In genomic region chr16:369275-369865, GRCh38 we compare ENCODE assay signal across 9 cellular contexts. TPM values are rescaled to one million over a fixed set of nuclear protein-coding genes. Genes with fewer than 3 reads are reported as not detected.
DNase-seq lines count a peak whose midpoint lies in the region; ATAC-seq, FAIRE-seq and TF ChIP-seq lines count a peak whose summit lies in the region.
"Had no signal": no experiment of that assay in that cellular context is flagged by ENCODE, and none has a peak within 500 bp of the region (broad histone marks: within the 10 kb centered on the region; RNA-seq: fewer than 3 reads in every experiment).

No MANE protein-coding gene starts in this region.

- H3K27me3 ChIP-seq in HAP-1 (ENCODE audit: low read depth) (no peaks in the 10 kb centered on the region), GM12878 (replicated peaks in 1 of 2; ENCODE audit: control insufficient read depth in 2 of 2, insufficient read depth in 2 of 2, low read length in 1 of 2) (no peaks in the 10 kb centered on the region), adrenal gland (no peaks in the 10 kb centered on the region)

- H4K20me1 ChIP-seq in GM12878 (ENCODE audit: control insufficient read depth, insufficient read depth) = no peaks in the 10 kb centered on the region

- BruUV-seq in GM12878 (replicated peaks; lab: Mats Ljungman, UMichigan) = no TSS peak

- SMC1A ChIA-PET in GM12878 (lab: Charles Lee; ENCODE audit: uncharacterized antibody, unreplicated experiment) = interaction anchor here (0.6 kb wide), 1 partner anchor 13 kb away, joined by 3 read pairs; no protein-coding TSS in a partner anchor

- H3K79me2 ChIP-seq in GM12878 (ENCODE audit: control insufficient read depth, insufficient read depth, low read length) = peaks cover 4% of the 10 kb centered on the region

- intact Hi-C loops in GM12878 (cut with micrococcal nuclease; ENCODE audit: unreplicated experiment) (no loop called here), mucosa of descending colon (cut with DNase I, micrococcal nuclease) (no loop called here), adrenal gland (cut with DNase I) (no loop called here)

- FAIRE-seq in GM12878 (lab: Jason Lieb, UNC) = no peak

- peak overlapping the region; percentile 45 for H3K4me3 ChIP-seq in AG10803 (ENCODE audit: low read length)
- peak overlapping the region; percentile 33 for H3K4me3 ChIP-seq in HAP-1
- H3K4me3 ChIP-seq in GM12878 = peak overlapping the region; percentile 65
- H3K4me3 ChIP-seq in mucosa of descending colon = no peak overlapping the region
- H3K4me3 ChIP-seq in adrenal gland = peak overlapping the region in 1 of 4 donors; percentile 58

- H3K9me3 ChIP-seq in HAP-1 = no peaks in the 10 kb centered on the region
- no peaks in the 10 kb centered on the region for H3K9me3 ChIP-seq in GM12878 (replicated peaks; ENCODE audit: control insufficient read depth, insufficient read depth, low read length)
- no peaks in the 10 kb centered on the region for H3K9me3 ChIP-seq in mucosa of descending colon
- no peaks in the 10 kb centered on the region for H3K9me3 ChIP-seq in adrenal gland (replicated peaks in 1 of 3)

- CTCF ChIA-PET in GM12878 (lab: Yijun Ruan, JAX) = no interaction called here

- POLR2A ChIA-PET in GM12878 (lab: Charles Lee) = no interaction called here

- H3K27ac ChIP-seq in GM12878 (ENCODE audit: control insufficient read depth, insufficient read depth) (no peak overlapping the region), adrenal gland (no peak overlapping the region)

- TF ChIP-seq CTCF in AG10803 (conservative IDR thresholded peaks at IDR 0.05; ENCODE audit: low read length) (no peak), GM12878 (IDR thresholded peaks at IDR 0.05 in 2 of 3, conservative IDR thresholded peaks at IDR 0.05 in 1 of 3; ENCODE audit: control insufficient read depth in 2 of 3, extremely low read depth in 1 of 3, insufficient read depth in 1 of 3, low read depth in 3 of 3, low read length in 3 of 3) (no peak), mucosa of descending colon (IDR thresholded peaks at IDR 0.05) (no peak), adrenal gland (IDR thresholded peaks at IDR 0.05) (no peak)

- TF ChIP-seq RAD21 in GM12878 (IDR thresholded peaks at IDR 0.05; ENCODE audit: insufficient read depth, low read depth, low read length) = no peak

- in situ Hi-C loops in HAP-1 (cut with MboI; ENCODE audit: low sequenced_read_pairs) = no loop called here
- in situ Hi-C loops in GM12878 (cut with MboI) = loop anchor here (5.0 kb wide), 1 partner anchor 262 kb away; no protein-coding TSS in a partner anchor

- no peak for TF ChIP-seq EP300 in GM12878 (IDR thresholded peaks at IDR 0.05; ENCODE audit: borderline replicate concordance in 1 of 2, control insufficient read depth in 1 of 2, low read depth in 2 of 2, low read length in 2 of 2)

- RAD21 ChIA-PET in GM12878 (lab: Charles Lee; ENCODE audit: unreplicated experiment) = no interaction called here

- TF ChIP-seq POLR2A in GM12878 (IDR thresholded peaks at IDR 0.05; ENCODE audit: low read depth, low read length) = no peak
- TF ChIP-seq POLR2A in adrenal gland (IDR thresholded peaks at IDR 0.05) = no peak

- WGBS in GM12878 (ENCODE audit: insufficient coverage, insufficient replicate concordance, low lambda C conversion rate, missing lambda C conversion rate) = 77% methylated on average over 20 of the region's 20 CpGs
- 81 to 88% (median 85%) methylated on average over 13 to 20 of the region's 20 CpGs for WGBS in adrenal gland, 4 donors

- H3K4me1 ChIP-seq in HAP-1 (peaks cover 5% of the 10 kb centered on the region), GM12878 (ENCODE audit: control insufficient read depth, insufficient read depth, low read length) (peaks cover 4% of the 10 kb centered on the region; the same call in 1 of the 2 replicates), mucosa of descending colon (ENCODE audit: low read depth) (peaks cover 15% of the 10 kb centered on the region), adrenal gland (replicated peaks in 1 of 2) (peaks cover 6 to 13% of the 10 kb centered on the region in 2 donors)

- DNase-seq in AG10803 (ENCODE audit: low read depth) = no peak
- DNase-seq in HAP-1 (ENCODE audit: low spot score in 2 of 2) = no peak
- no peak for DNase-seq in GM12878 (ENCODE audit: low read depth, low spot score)
- peak in 2 of 3 donors; percentile 33 to 52 for DNase-seq in mucosa of descending colon
- DNase-seq in adrenal gland = no peak
- DNase-seq in mucosa of gallbladder (ENCODE audit: low spot score) = no peak
- DNase-seq: NCI-H187 treated with DMSO at 0.1 percent for 48 hours had no signal

- H3K9ac ChIP-seq in GM12878 (ENCODE audit: control insufficient read depth, insufficient read depth, low read length) = peak overlapping the region; percentile 46

- ATAC-seq in GM12878 (no peak), mucosa of descending colon (no peak), GM21528 (IDR thresholded peaks at IDR 0.05; ENCODE audit: low FRiP score, unreplicated experiment) (no peak), HG03045 (IDR thresholded peaks at IDR 0.05; ENCODE audit: unreplicated experiment) (no peak)

- peaks cover 37% of the 10 kb centered on the region for H3K36me3 ChIP-seq in HAP-1 (replicated peaks)
- peaks cover 5 to 17% of the 10 kb centered on the region in 2 experiments; a peak in 3 of 4 replicates for H3K36me3 ChIP-seq in GM12878 (ENCODE audit: control insufficient read depth in 2 of 2, insufficient read depth in 2 of 2, low read length in 1 of 2)
- H3K36me3 ChIP-seq in mucosa of descending colon (ENCODE audit: low read depth) = peaks cover 5% of the 10 kb centered on the region
- H3K36me3 ChIP-seq in adrenal gland (replicated peaks in 1 of 2) = peaks cover 0 to 51% of the 10 kb centered on the region in 2 donors

- H2AFZ ChIP-seq in GM12878 (ENCODE audit: control insufficient read depth, low read depth, low read length) = no peak overlapping the region

- peak overlapping the region; percentile 79 for H3K4me2 ChIP-seq in GM12878 (ENCODE audit: control insufficient read depth, insufficient read depth)

RNA-seq across cellular contexts. Expression of gene MRPL28, which starts 1.0 kb away (rescaled TPM):
- total RNA-seq in GM12878 (2013; cell fraction: nucleolus; rRNA removed) = 15.1 and 16.4 TPM in 2 replicates
- total RNA-seq in GM12878 (2014; rRNA removed) (146 and 151 TPM in 2 replicates), GM12878 (2014; rRNA removed; fragmentation: Illumina TruSeq; extraction: Trizol) (70.1 and 75.0 TPM in 2 replicates), GM12878 (2021) (107 and 115 TPM in 2 replicates), mucosa of descending colon (10 to 100 TPM; 39.7 to 53.8 (median 49.1) TPM), adrenal gland (100 to 1,000 TPM in 3 of 8 donors, 10 to 100 TPM in 5; 65.2 to 132 (median 81.4) TPM), mucosa of gallbladder (52.9 TPM)
- 33.5 TPM for polyA plus RNA-seq in GM12878 (2011; ENCODE audit: low read depth)
- polyA plus RNA-seq in GM12878 (2011; rRNA removed) (74.1 and 113 TPM in 2 replicates), GM12878 (2014; fragmentation: Illumina TruSeq; extraction: Trizol) (33.3 and 105 TPM in 2 replicates), GM12878 (2014; fragmentation: Nextera tagmentation; extraction: Ambion mirVana) (10 to 100 TPM in 1 of 2 experiments, 1 to 10 TPM in 1; 1.6 to 17.9 TPM), GM12878 (2014; rRNA removed) (169 and 186 TPM in 2 replicates), GM12878 (2016; fragmentation: Nextera tagmentation; extraction: Ambion mirVana) (100 to 1,000 TPM; 165 to 185 TPM), adrenal gland (100 to 1,000 TPM in 2 of 3 donors, 10 to 100 TPM in 1; 42.9 to 155 (median 123) TPM)
- polyA plus RNA-seq in GM12878 (2011; cell fraction: cytosol; rRNA removed) = 182 and 250 TPM in 2 replicates
- polyA plus RNA-seq in GM12878 (2011; cell fraction: nucleus; rRNA removed) = 108 and 155 TPM in 2 replicates
- polyA plus RNA-seq in GM12878 (2012) = 66.3 and 76.9 TPM in 2 replicates
- 49.0 and 63.2 TPM in 2 replicates for polyA minus RNA-seq in GM12878 (2011; rRNA and poly(A)+ RNA removed)
- 25.3 and 25.8 TPM in 2 replicates for polyA minus RNA-seq in GM12878 (2011; cell fraction: cytosol; rRNA and poly(A)+ RNA removed)
- polyA minus RNA-seq in GM12878 (2011; cell fraction: nucleus; rRNA and poly(A)+ RNA removed) = 11.0 and 16.1 TPM in 2 replicates

RNA-seq across cellular contexts. Expression of gene PGAP6, which starts 12.4 kb away (rescaled TPM):
- total RNA-seq in GM12878 (2013; cell fraction: nucleolus; rRNA removed) = 38.0 and 48.1 TPM in 2 replicates
- 42.5 and 48.8 TPM in 2 replicates for total RNA-seq in GM12878 (2014; rRNA removed)
- total RNA-seq in GM12878 (2014; rRNA removed; fragmentation: Illumina TruSeq; extraction: Trizol) = 19.7 and 24.2 TPM in 2 replicates
- total RNA-seq in GM12878 (2021) = 40.7 and 43.5 TPM in 2 replicates
- polyA plus RNA-seq in GM12878 (2011; ENCODE audit: low read depth) = 8.8 TPM
- polyA plus RNA-seq in GM12878 (2011; rRNA removed) = 10.9 and 32.0 TPM in 2 replicates
- polyA plus RNA-seq in GM12878 (2011; cell fraction: cytosol; rRNA removed) = 87.8 and 103 TPM in 2 replicates
- 103 and 128 TPM in 2 replicates for polyA plus RNA-seq in GM12878 (2011; cell fraction: nucleus; rRNA removed)
- 28.8 and 33.5 TPM in 2 replicates for polyA plus RNA-seq in GM12878 (2012)
- 2.8 and 12.6 TPM in 2 replicates for polyA plus RNA-seq in GM12878 (2014; fragmentation: Illumina TruSeq; extraction: Trizol)
- polyA plus RNA-seq in GM12878 (2014; fragmentation: Nextera tagmentation; extraction: Ambion mirVana) = 1 to 10 TPM in 1 of 2 experiments, under 1 TPM in 1; 0.76 to 2.9 TPM
- polyA plus RNA-seq in GM12878 (2014; rRNA removed) = 44.4 and 58.3 TPM in 2 replicates
- 1 to 10 TPM; 3.7 to 5.6 TPM for polyA plus RNA-seq in GM12878 (2016; fragmentation: Nextera tagmentation; extraction: Ambion mirVana)
- polyA minus RNA-seq in GM12878 (2011; rRNA and poly(A)+ RNA removed) = 79.7 and 138 TPM in 2 replicates
- polyA minus RNA-seq in GM12878 (2011; cell fraction: cytosol; rRNA and poly(A)+ RNA removed) = 32.0 and 38.6 TPM in 2 replicates
- 24.1 and 43.6 TPM in 2 replicates for polyA minus RNA-seq in GM12878 (2011; cell fraction: nucleus; rRNA and poly(A)+ RNA removed)
- total RNA-seq in mucosa of descending colon = 100 to 1,000 TPM in 1 of 3 donors, 10 to 100 TPM in 2; 77.3 to 134 (median 95.7) TPM
- 10 to 100 TPM; 31.7 to 66.7 (median 47.5) TPM for total RNA-seq in adrenal gland
- 10 to 100 TPM; 18.2 to 55.5 (median 39.0) TPM for polyA plus RNA-seq in adrenal gland
- 85.7 TPM for total RNA-seq in mucosa of gallbladder

RNA-seq across cellular contexts. Expression of gene AXIN1, which starts 16.8 kb away (rescaled TPM):
- total RNA-seq in GM12878 (2013; cell fraction: nucleolus; rRNA removed) = 38.0 and 46.9 TPM in 2 replicates
- total RNA-seq in GM12878 (2014; rRNA removed) (19.1 and 19.9 TPM in 2 replicates), GM12878 (2014; rRNA removed; fragmentation: Illumina TruSeq; extraction: Trizol) (11.0 and 11.5 TPM in 2 replicates), GM12878 (2021) (25.4 and 27.1 TPM in 2 replicates), mucosa of descending colon (10 to 100 TPM; 33.0 to 46.3 (median 40.0) TPM), adrenal gland (10 to 100 TPM; 13.7 to 22.4 (median 20.4) TPM), mucosa of gallbladder (29.2 TPM)
- polyA plus RNA-seq in GM12878 (2011; ENCODE audit: low read depth) = 4.6 TPM
- polyA plus RNA-seq in GM12878 (2011; rRNA removed) (4.7 and 6.0 TPM in 2 replicates), GM12878 (2014; fragmentation: Illumina TruSeq; extraction: Trizol) (3.8 and 9.3 TPM in 2 replicates), GM12878 (2014; fragmentation: Nextera tagmentation; extraction: Ambion mirVana) (under 1 TPM; 0.26 to 0.68 TPM), GM12878 (2014; rRNA removed) (17.2 and 19.2 TPM in 2 replicates), GM12878 (2016; fragmentation: Nextera tagmentation; extraction: Ambion mirVana) (1 to 10 TPM; 1.5 to 2.6 TPM), adrenal gland (10 to 100 TPM in 2 of 3 donors, 1 to 10 TPM in 1; 5.6 to 16.3 (median 13.8) TPM)
- 10.6 and 14.2 TPM in 2 replicates for polyA plus RNA-seq in GM12878 (2011; cell fraction: cytosol; rRNA removed)
- polyA plus RNA-seq in GM12878 (2011; cell fraction: nucleus; rRNA removed) = 23.2 and 31.8 TPM in 2 replicates
- 12.8 and 13.0 TPM in 2 replicates for polyA plus RNA-seq in GM12878 (2012)
- 6.1 and 13.8 TPM in 2 replicates for polyA minus RNA-seq in GM12878 (2011; rRNA and poly(A)+ RNA removed)
- 7.1 and 7.8 TPM in 2 replicates for polyA minus RNA-seq in GM12878 (2011; cell fraction: cytosol; rRNA and poly(A)+ RNA removed)
- 7.9 and 11.8 TPM in 2 replicates for polyA minus RNA-seq in GM12878 (2011; cell fraction: nucleus; rRNA and poly(A)+ RNA removed)

RNA-seq across cellular contexts. Expression of gene NME4, which starts 27.6 kb away (rescaled TPM):
- 20.8 and 21.3 TPM in 2 replicates for total RNA-seq in GM12878 (2013; cell fraction: nucleolus; rRNA removed)
- total RNA-seq in GM12878 (2014; rRNA removed) (123 and 142 TPM in 2 replicates), GM12878 (2014; rRNA removed; fragmentation: Illumina TruSeq; extraction: Trizol) (60.4 and 63.0 TPM in 2 replicates), GM12878 (2021) (133 and 141 TPM in 2 replicates), mucosa of descending colon (100 to 1,000 TPM in 1 of 3 donors, 10 to 100 TPM in 2; 24.5 to 125 (median 43.6) TPM), adrenal gland (100 to 1,000 TPM; 127 to 214 (median 157) TPM), mucosa of gallbladder (105 TPM)
- polyA plus RNA-seq in GM12878 (2011; ENCODE audit: low read depth) = 39.2 TPM
- polyA plus RNA-seq in GM12878 (2011; rRNA removed) (5.0 and 11.1 TPM in 2 replicates), GM12878 (2014; fragmentation: Illumina TruSeq; extraction: Trizol) (28.2 and 60.5 TPM in 2 replicates), GM12878 (2014; fragmentation: Nextera tagmentation; extraction: Ambion mirVana) (10 to 100 TPM; 11.0 to 15.3 TPM), GM12878 (2014; rRNA removed) (235 and 245 TPM in 2 replicates), GM12878 (2016; fragmentation: Nextera tagmentation; extraction: Ambion mirVana) (100 to 1,000 TPM; 132 to 161 TPM), adrenal gland (100 to 1,000 TPM in 2 of 3 donors, 10 to 100 TPM in 1; 67.8 to 492 (median 347) TPM)
- polyA plus RNA-seq in GM12878 (2011; cell fraction: cytosol; rRNA removed) = 14.1 and 21.2 TPM in 2 replicates
- 11.7 and 12.6 TPM in 2 replicates for polyA plus RNA-seq in GM12878 (2011; cell fraction: nucleus; rRNA removed)
- polyA plus RNA-seq in GM12878 (2012) = 101 and 103 TPM in 2 replicates
- polyA minus RNA-seq in GM12878 (2011; rRNA and poly(A)+ RNA removed) = 2.3 and 4.6 TPM in 2 replicates
- polyA minus RNA-seq in GM12878 (2011; cell fraction: cytosol; rRNA and poly(A)+ RNA removed) = 12.4 and 18.3 TPM in 2 replicates
- polyA minus RNA-seq in GM12878 (2011; cell fraction: nucleus; rRNA and poly(A)+ RNA removed) = 1.5 and 2.6 TPM in 2 replicates

RNA-seq across cellular contexts. Expression of gene DECR2, which starts 32.3 kb away (rescaled TPM):
- 5.9 and 9.1 TPM in 2 replicates for total RNA-seq in GM12878 (2013; cell fraction: nucleolus; rRNA removed)
- total RNA-seq in GM12878 (2014; rRNA removed) (7.2 and 8.0 TPM in 2 replicates), GM12878 (2014; rRNA removed; fragmentation: Illumina TruSeq; extraction: Trizol) (4.0 and 4.7 TPM in 2 replicates), GM12878 (2021) (13.0 and 13.1 TPM in 2 replicates), mucosa of descending colon (10 to 100 TPM; 39.5 to 64.3 (median 56.0) TPM), adrenal gland (10 to 100 TPM; 29.6 to 65.5 (median 41.7) TPM), mucosa of gallbladder (36.8 TPM)
- polyA plus RNA-seq in GM12878 (2011; ENCODE audit: low read depth) = 4.2 TPM
- polyA plus RNA-seq in GM12878 (2011; rRNA removed) (2.0 TPM in 2 replicates), GM12878 (2014; fragmentation: Illumina TruSeq; extraction: Trizol) (2.9 and 3.1 TPM in 2 replicates), GM12878 (2014; fragmentation: Nextera tagmentation; extraction: Ambion mirVana) (1 to 10 TPM in 1 of 2 experiments, under 1 TPM in 1; 0.53 to 1.8 TPM), GM12878 (2014; rRNA removed) (20.3 and 21.5 TPM in 2 replicates), GM12878 (2016; fragmentation: Nextera tagmentation; extraction: Ambion mirVana) (10 to 100 TPM; 16.1 to 16.4 TPM), adrenal gland (100 to 1,000 TPM in 2 of 3 donors, 1 to 10 TPM in 1; 5.9 to 143 (median 105) TPM)
- 4.1 and 7.0 TPM in 2 replicates for polyA plus RNA-seq in GM12878 (2011; cell fraction: cytosol; rRNA removed)
- polyA plus RNA-seq in GM12878 (2011; cell fraction: nucleus; rRNA removed) = 15.3 and 20.1 TPM in 2 replicates
- 5.8 and 8.8 TPM in 2 replicates for polyA plus RNA-seq in GM12878 (2012)
- 0.80 and 0.98 TPM in 2 replicates for polyA minus RNA-seq in GM12878 (2011; rRNA and poly(A)+ RNA removed)
- polyA minus RNA-seq in GM12878 (2011; cell fraction: cytosol; rRNA and poly(A)+ RNA removed) = 3.9 and 4.1 TPM in 2 replicates
- polyA minus RNA-seq in GM12878 (2011; cell fraction: nucleus; rRNA and poly(A)+ RNA removed) = 1.5 and 2.6 TPM in 2 replicates

Comparison
In these comparisons a context has a peak if more than half of its experiments do, and no peak if none do; other contexts are left out.
1. DNase-seq: peak in mucosa of descending colon (2 of 3); none in AG10803 (single experiment), HAP-1 (0 of 2), GM12878 (single experiment), adrenal gland (0 of 7) and mucosa of gallbladder (single experiment).